9 cellular contexts compared by ENCODE assay signal in genomic region chr5:55220433-55221185, GRCh38. TPM values are rescaled to one million over a fixed set of nuclear protein-coding genes. Genes with fewer than 3 reads are reported as not detected.
DNase-seq lines count a peak whose midpoint lies in the region; ATAC-seq, FAIRE-seq and TF ChIP-seq lines count a peak whose summit lies in the region.
"Had no signal": no experiment of that assay in that cellular context is flagged by ENCODE, and none has a peak within 500 bp of the region (broad histone marks: within the 10 kb centered on the region; RNA-seq: fewer than 3 reads in every experiment).

No MANE protein-coding gene starts in this region.

- ATAC-seq in GM21528 (IDR thresholded peaks at IDR 0.05; ENCODE audit: low FRiP score, unreplicated experiment): no peak
- no peak for ATAC-seq in GM19463 (IDR thresholded peaks at IDR 0.05; ENCODE audit: unreplicated experiment)

- H3K9ac ChIP-seq in astrocyte (ENCODE audit: low read length): no peak overlapping the region

- H3K4me3 ChIP-seq in astrocyte (ENCODE audit: insufficient read depth, low read depth, low read length): peak overlapping the region; percentile 29

- H3K4me2 ChIP-seq in astrocyte (ENCODE audit: low read length): peak overlapping the region; percentile 79

- H4K20me1 ChIP-seq in astrocyte (ENCODE audit: insufficient read depth, low read length): peaks cover 2% of the 10 kb centered on the region

- DNase-seq in activated CD4-positive, alpha-beta T cell treated with anti-CD3 and anti-CD28 coated beads, Interleukin-2, amount 10 ng/mL, durations not matched to agents 24 days and 14 days: peak; percentile 67
- DNase-seq in activated CD4-positive, alpha-beta T cell treated with anti-CD3 and anti-CD28 coated beads, Interleukin-2, amount 50 U/mL, for 1 hour: no peak
- DNase-seq in astrocyte (ENCODE audit: low read depth) (no peak), kidney tubule cell (ENCODE audit: low spot score) (peak; percentile 41), NCI-H82 treated with DMSO at 0.1 percent for 48 hours (lab: John Stamatoyannopoulos, UW; ENCODE audit: unreplicated experiment) (no peak)

- H3K27ac ChIP-seq in astrocyte (ENCODE audit: low read depth, low read length): no peak overlapping the region

- H3K4me1 ChIP-seq in astrocyte (ENCODE audit: insufficient read depth, low read length): peaks cover 14% of the 10 kb centered on the region

- H3K4me1 Mint-ChIP-seq in activated CD4-positive, alpha-beta T cell treated with anti-CD3 and anti-CD28 coated beads, Interleukin-2, amount 10 ng/mL, durations not matched to agents 24 days and 14 days: peaks cover 18% of the 10 kb centered on the region
- H3K4me1 Mint-ChIP-seq in astrocyte (ENCODE audit: low read depth, unreplicated experiment): peaks cover 4% of the 10 kb centered on the region
- H3K4me1 Mint-ChIP-seq in stimulated activated naive CD8-positive, alpha-beta T cell treated with anti-CD3 and anti-CD28 coated beads, Interleukin-15, Interleukin-2, amounts not matched to agents 100 ng/mL and 50 ng/mL, for 24 hours (ENCODE audit: low read depth): peaks cover 23% of the 10 kb centered on the region

- no peak for TF ChIP-seq CTCF in astrocyte (IDR thresholded peaks at IDR 0.05; ENCODE audit: insufficient read depth, low read depth, low read length)

- H3K9me3 Mint-ChIP-seq in activated CD4-positive, alpha-beta T cell treated with anti-CD3 and anti-CD28 coated beads, Interleukin-2, amount 10 ng/mL, durations not matched to agents 24 days and 14 days: peaks cover 3% of the 10 kb centered on the region
- peaks cover 10% of the 10 kb centered on the region for H3K9me3 Mint-ChIP-seq in astrocyte (ENCODE audit: unreplicated experiment)
- H3K9me3 Mint-ChIP-seq in stimulated activated naive CD8-positive, alpha-beta T cell treated with anti-CD3 and anti-CD28 coated beads, Interleukin-15, Interleukin-2, amounts not matched to agents 100 ng/mL and 50 ng/mL, for 24 hours: no peaks in the 10 kb centered on the region

- H3K36me3 ChIP-seq in astrocyte (ENCODE audit: insufficient read depth, low read length): no peaks in the 10 kb centered on the region

- peaks cover 83% of the 10 kb centered on the region for H3K27me3 ChIP-seq in astrocyte (ENCODE audit: insufficient read depth, low read length)

- H3K79me2 ChIP-seq in astrocyte (ENCODE audit: insufficient read depth, low read length): no peaks in the 10 kb centered on the region

- H3K4me3 Mint-ChIP-seq in activated CD4-positive, alpha-beta T cell treated with anti-CD3 and anti-CD28 coated beads, Interleukin-2, amount 10 ng/mL, durations not matched to agents 24 days and 14 days: peak overlapping the region; percentile 77
- peak overlapping the region; percentile 84 for H3K4me3 Mint-ChIP-seq in astrocyte (ENCODE audit: unreplicated experiment)
- peak overlapping the region; percentile 69 for H3K4me3 Mint-ChIP-seq in stimulated activated naive CD8-positive, alpha-beta T cell treated with anti-CD3 and anti-CD28 coated beads, Interleukin-15, Interleukin-2, amounts not matched to agents 100 ng/mL and 50 ng/mL, for 24 hours

- peaks cover 2% of the 10 kb centered on the region for H3K9me3 ChIP-seq in astrocyte (ENCODE audit: insufficient read depth, low read depth, low read length)

- peaks cover 80% of the 10 kb centered on the region for H3K27me3 Mint-ChIP-seq in activated CD4-positive, alpha-beta T cell treated with anti-CD3 and anti-CD28 coated beads, Interleukin-2, amount 10 ng/mL, durations not matched to agents 24 days and 14 days
- peaks cover 72% of the 10 kb centered on the region for H3K27me3 Mint-ChIP-seq in astrocyte (ENCODE audit: low read depth, unreplicated experiment)
- H3K27me3 Mint-ChIP-seq in stimulated activated naive CD8-positive, alpha-beta T cell treated with anti-CD3 and anti-CD28 coated beads, Interleukin-15, Interleukin-2, amounts not matched to agents 100 ng/mL and 50 ng/mL, for 24 hours: peaks cover 84% of the 10 kb centered on the region

- H2AFZ ChIP-seq in astrocyte (ENCODE audit: low read depth, low read length): peak overlapping the region; percentile 68

- peak overlapping the region; percentile 15 for H3K27ac Mint-ChIP-seq in activated CD4-positive, alpha-beta T cell treated with anti-CD3 and anti-CD28 coated beads, Interleukin-2, amount 10 ng/mL, durations not matched to agents 24 days and 14 days
- H3K27ac Mint-ChIP-seq in astrocyte (ENCODE audit: unreplicated experiment): no peak overlapping the region
- no peak overlapping the region for H3K27ac Mint-ChIP-seq in stimulated activated naive CD8-positive, alpha-beta T cell treated with anti-CD3 and anti-CD28 coated beads, Interleukin-15, Interleukin-2, amounts not matched to agents 100 ng/mL and 50 ng/mL, for 24 hours

- intact Hi-C loops in activated CD4-positive, alpha-beta T cell treated with anti-CD3 and anti-CD28 coated beads, Interleukin-2, amount 10 ng/mL, durations not matched to agents 24 days and 14 days (cut with micrococcal nuclease): no loop called here

- peaks cover 3% of the 10 kb centered on the region for H3K36me3 Mint-ChIP-seq in activated CD4-positive, alpha-beta T cell treated with anti-CD3 and anti-CD28 coated beads, Interleukin-2, amount 10 ng/mL, durations not matched to agents 24 days and 14 days (ENCODE audit: low read depth)
- no peaks in the 10 kb centered on the region for H3K36me3 Mint-ChIP-seq in astrocyte (ENCODE audit: low read depth, unreplicated experiment)
- no peaks in the 10 kb centered on the region for H3K36me3 Mint-ChIP-seq in stimulated activated naive CD8-positive, alpha-beta T cell treated with anti-CD3 and anti-CD28 coated beads, Interleukin-15, Interleukin-2, amounts not matched to agents 100 ng/mL and 50 ng/mL, for 24 hours (ENCODE audit: low read depth)

- no peak for FAIRE-seq in astrocyte (lab: Jason Lieb, UNC)
- FAIRE-seq: TTC549 had no signal

RNA-seq across cellular contexts. Expression of gene MCIDAS, which starts 6.5 kb away (rescaled TPM):
- not detected in 2 replicates for total RNA-seq in activated CD4-positive, alpha-beta T cell treated with anti-CD3 and anti-CD28 coated beads, Interleukin-2, amount 10 ng/mL, durations not matched to agents 24 days and 14 days
- total RNA-seq in astrocyte: not detected in 2 replicates

RNA-seq across cellular contexts. Expression of gene CCNO, which starts 12.8 kb away (rescaled TPM):
- 0.26 TPM in 1 of 2 replicates, not detected in the other for total RNA-seq in activated CD4-positive, alpha-beta T cell treated with anti-CD3 and anti-CD28 coated beads, Interleukin-2, amount 10 ng/mL, durations not matched to agents 24 days and 14 days
- 0.19 and 0.43 TPM in 2 replicates for total RNA-seq in astrocyte

RNA-seq across cellular contexts. Expression of gene CDC20B, which starts 47.6 kb away (rescaled TPM):
- total RNA-seq in activated CD4-positive, alpha-beta T cell treated with anti-CD3 and anti-CD28 coated beads, Interleukin-2, amount 10 ng/mL, durations not matched to agents 24 days and 14 days: not detected in 2 replicates
- 0.11 and 0.17 TPM in 2 replicates for total RNA-seq in astrocyte

Comparison
In these comparisons a context has a peak if more than half of its experiments do, and no peak if none do; other contexts are left out.
1. DNase-seq: peak in activated CD4-positive, alpha-beta T cell treated with anti-CD3 and anti-CD28 coated beads, Interleukin-2, amount 10 ng/mL, durations not matched to agents 24 days and 14 days (single experiment) and kidney tubule cell (single experiment); none in activated CD4-positive, alpha-beta T cell treated with anti-CD3 and anti-CD28 coated beads, Interleukin-2, amount 50 U/mL, for 1 hour (single experiment), astrocyte (single experiment) and NCI-H82 treated with DMSO at 0.1 percent for 48 hours (single experiment).
2. Peak in every context shown above with its lines, with median percentiles within 50 percentile points of each other: H3K4me3 Mint-ChIP-seq.